ENCODE assay signal across 38 cellular contexts in genomic region chr2:73528688-73529087, GRCh38.
"Had no signal": no experiment of that assay in that cellular context is flagged by ENCODE, and none has a peak within 500 bp of the region (broad histone marks: within the 10 kb centered on the region; RNA-seq: fewer than 3 reads in every experiment).

No MANE protein-coding gene starts in this region.

- H3K4me3 ChIP-seq: ascending aorta, cardiac muscle cell had no signal

- H3K4me1 ChIP-seq: ascending aorta had no signal

- H3K27ac Mint-ChIP-seq: activated B cell treated with CpG ODN at 0.5 μM for 24 hours; activated CD4-positive, alpha-beta memory T cell treated with anti-CD3 and anti-CD28 coated beads, Interleukin-2, amount 10 ng/mL, durations not matched to agents 7 days and 5 days; activated CD4-positive, alpha-beta T cell treated with anti-CD3 and anti-CD28 coated beads for 36 hours; activated CD4-positive, alpha-beta T cell treated with anti-CD3 and anti-CD28 coated beads, Interleukin-2, amount 10 ng/mL, durations not matched to agents 7 days and 5 days; activated CD8-positive, alpha-beta memory T cell treated with anti-CD3 and anti-CD28 coated beads, Interleukin-2, amount 10 ng/mL, durations not matched to agents 7 days and 5 days; activated CD8-positive, alpha-beta T cell treated with anti-CD3 and anti-CD28 coated beads, Interleukin-2, amount 10 ng/mL, durations not matched to agents 7 days and 5 days; activated naive CD4-positive, alpha-beta T cell treated with anti-CD3 and anti-CD28 coated beads, Interleukin-2, amount 10 ng/mL, durations not matched to agents 7 days and 5 days; activated naive CD4-positive, alpha-beta T cell treated with anti-CD3 and anti-CD28 coated beads, Interleukin-2, amount 50 U/mL, for 24 hours; activated naive CD8-positive, alpha-beta T cell; activated naive CD8-positive, alpha-beta T cell treated with anti-CD3 and anti-CD28 coated beads, Interleukin-2, amount 10 ng/mL, durations not matched to agents 7 days and 5 days; activated naive CD8-positive, alpha-beta T cell treated with anti-CD3 and anti-CD28 coated beads, Interleukin-2, amount 50 U/mL, for 24 hours; activated T-cell treated with anti-CD3 and anti-CD28 coated beads, Interleukin-2, amount 50 U/mL, for 24 hours; activated T-helper 2 cell treated with anti-CD3 and anti-CD28 coated beads, Interferon-gamma antibody, Interleukin-2, Interleukin-4, amounts not matched to agents 10 μg/mL and 5 μg/mL and 100 μg/mL, durations not matched to agents 14 hours and 24 hours and 36 hours; brain; T-helper 1 cell treated with Interleukin-12 subunit alpha and Interleukin-12 subunit beta and Interleukin-4 antibody, amounts not matched to agents 30 μg/mL and 1 μg/mL, for 36 hours; T-helper 2 cell treated with Interferon-gamma antibody and Interleukin-4, amounts not matched to agents 5 μg/mL and 100 μg/mL, for 36 hours had no signal

- FAIRE-seq: bronchial epithelial cell, TTC549 had no signal

- H3K4me1 Mint-ChIP-seq: activated B cell treated with CpG ODN at 0.5 μM for 24 hours; activated CD4-positive, alpha-beta memory T cell treated with anti-CD3 and anti-CD28 coated beads, Interleukin-2, amount 10 ng/mL, durations not matched to agents 7 days and 5 days; activated CD4-positive, alpha-beta T cell treated with anti-CD3 and anti-CD28 coated beads for 36 hours; activated CD4-positive, alpha-beta T cell treated with anti-CD3 and anti-CD28 coated beads, Interleukin-2, amount 10 ng/mL, durations not matched to agents 7 days and 5 days; activated CD8-positive, alpha-beta memory T cell treated with anti-CD3 and anti-CD28 coated beads, Interleukin-2, amount 10 ng/mL, durations not matched to agents 7 days and 5 days; activated naive CD4-positive, alpha-beta T cell treated with anti-CD3 and anti-CD28 coated beads, Interleukin-2, amount 10 ng/mL, durations not matched to agents 7 days and 5 days; activated naive CD4-positive, alpha-beta T cell treated with anti-CD3 and anti-CD28 coated beads, Interleukin-2, amount 50 U/mL, for 24 hours; activated naive CD8-positive, alpha-beta T cell treated with anti-CD3 and anti-CD28 coated beads, Interleukin-2, amount 10 ng/mL, durations not matched to agents 7 days and 5 days; activated naive CD8-positive, alpha-beta T cell treated with anti-CD3 and anti-CD28 coated beads, Interleukin-2, amount 50 U/mL, for 24 hours; brain; central memory CD8-positive, alpha-beta T cell had no signal

- DNase-seq: activated B cell treated with CpG ODN at 0.5 μM for 24 hours; activated CD4-positive, alpha-beta memory T cell treated with anti-CD3 and anti-CD28 coated beads, Interleukin-2, amount 10 ng/mL, durations not matched to agents 7 days and 5 days; activated CD4-positive, alpha-beta T cell treated with anti-CD3 and anti-CD28 coated beads for 1 hour; activated CD4-positive, alpha-beta T cell treated with anti-CD3 and anti-CD28 coated beads for 36 hours; activated CD4-positive, alpha-beta T cell treated with anti-CD3 and anti-CD28 coated beads for 48 hours; activated CD4-positive, alpha-beta T cell treated with anti-CD3 and anti-CD28 coated beads, Interleukin-2, amount 10 ng/mL, durations not matched to agents 7 days and 5 days; activated CD4-positive, alpha-beta T cell treated with anti-CD3 and anti-CD28 coated beads, Interleukin-2, amount 50 U/mL, for 48 hours; activated CD8-positive, alpha-beta memory T cell treated with anti-CD3 and anti-CD28 coated beads for 24 hours; activated CD8-positive, alpha-beta memory T cell treated with anti-CD3 and anti-CD28 coated beads, Interleukin-2, amount 10 ng/mL, durations not matched to agents 7 days and 5 days; activated CD8-positive, alpha-beta memory T cell treated with anti-CD3 and anti-CD28 coated beads, Interleukin-2, amount 50 U/mL, for 48 hours; activated CD8-positive, alpha-beta T cell treated with anti-CD3 and anti-CD28 coated beads, Interleukin-2, amount 10 ng/mL, durations not matched to agents 7 days and 5 days; activated effector memory CD4-positive, alpha-beta T cell treated with Interleukin-2 at 50 U/mL for 16 hours; activated gamma-delta T cell; activated naive CD4-positive, alpha-beta T cell treated with anti-CD3 and anti-CD28 coated beads, Interleukin-2, amount 10 ng/mL, durations not matched to agents 7 days and 5 days; activated naive CD4-positive, alpha-beta T cell treated with Interleukin-2 at 50 U/mL for 16 hours; activated naive CD8-positive, alpha-beta T cell treated with anti-CD3 and anti-CD28 coated beads, Interleukin-2, amount 10 ng/mL, durations not matched to agents 7 days and 5 days; activated naive CD8-positive, alpha-beta T cell treated with anti-CD3 and anti-CD28 coated beads, Interleukin-2, amount 50 U/mL, for 24 hours; activated T-cell treated with anti-CD3 and anti-CD28 coated beads, Interleukin-2, amount 50 U/mL, for 24 hours; activated T-cell treated with anti-CD3 and anti-CD28 coated beads, Interleukin-2, amount 50 U/mL, for 48 hours; amygdala; anterior cingulate cortex; caudate nucleus; cerebellar nuclear complex; T-helper 1 cell; T-helper 2 cell; T-helper 9 cell had no signal

- H3K4me3 Mint-ChIP-seq: activated B cell treated with CpG ODN at 0.5 μM for 24 hours; activated CD4-positive, alpha-beta memory T cell treated with anti-CD3 and anti-CD28 coated beads, Interleukin-2, amount 10 ng/mL, durations not matched to agents 7 days and 5 days; activated CD4-positive, alpha-beta T cell treated with anti-CD3 and anti-CD28 coated beads for 36 hours; activated CD4-positive, alpha-beta T cell treated with anti-CD3 and anti-CD28 coated beads, Interleukin-2, amount 10 ng/mL, durations not matched to agents 7 days and 5 days; activated CD8-positive, alpha-beta memory T cell treated with anti-CD3 and anti-CD28 coated beads, Interleukin-2, amount 10 ng/mL, durations not matched to agents 7 days and 5 days; activated CD8-positive, alpha-beta T cell treated with anti-CD3 and anti-CD28 coated beads, Interleukin-2, amount 10 ng/mL, durations not matched to agents 7 days and 5 days; activated naive CD4-positive, alpha-beta T cell treated with anti-CD3 and anti-CD28 coated beads, Interleukin-2, amount 10 ng/mL, durations not matched to agents 7 days and 5 days; activated naive CD4-positive, alpha-beta T cell treated with anti-CD3 and anti-CD28 coated beads, Interleukin-2, amount 50 U/mL, for 24 hours; activated naive CD8-positive, alpha-beta T cell; activated naive CD8-positive, alpha-beta T cell treated with anti-CD3 and anti-CD28 coated beads, Interleukin-2, amount 10 ng/mL, durations not matched to agents 7 days and 5 days; activated naive CD8-positive, alpha-beta T cell treated with anti-CD3 and anti-CD28 coated beads, Interleukin-2, amount 50 U/mL, for 24 hours; activated T-cell treated with anti-CD3 and anti-CD28 coated beads, Interleukin-2, amount 50 U/mL, for 24 hours; brain; central memory CD8-positive, alpha-beta T cell; T-helper 1 cell treated with Interleukin-12 subunit alpha and Interleukin-12 subunit beta and Interleukin-4 antibody, amounts not matched to agents 30 μg/mL and 1 μg/mL, for 36 hours; T-helper 2 cell treated with Interferon-gamma antibody and Interleukin-4, amounts not matched to agents 5 μg/mL and 100 μg/mL, for 36 hours had no signal

- H3K27me3 Mint-ChIP-seq: activated B cell treated with CpG ODN at 0.5 μM for 24 hours; activated CD4-positive, alpha-beta memory T cell treated with anti-CD3 and anti-CD28 coated beads, Interleukin-2, amount 10 ng/mL, durations not matched to agents 7 days and 5 days; activated CD4-positive, alpha-beta T cell treated with anti-CD3 and anti-CD28 coated beads for 36 hours; activated CD4-positive, alpha-beta T cell treated with anti-CD3 and anti-CD28 coated beads, Interleukin-2, amount 10 ng/mL, durations not matched to agents 7 days and 5 days; activated CD8-positive, alpha-beta memory T cell treated with anti-CD3 and anti-CD28 coated beads, Interleukin-2, amount 10 ng/mL, durations not matched to agents 7 days and 5 days; activated naive CD4-positive, alpha-beta T cell treated with anti-CD3 and anti-CD28 coated beads, Interleukin-2, amount 10 ng/mL, durations not matched to agents 7 days and 5 days; activated naive CD4-positive, alpha-beta T cell treated with anti-CD3 and anti-CD28 coated beads, Interleukin-2, amount 50 U/mL, for 24 hours; activated naive CD8-positive, alpha-beta T cell; activated naive CD8-positive, alpha-beta T cell treated with anti-CD3 and anti-CD28 coated beads, Interleukin-2, amount 10 ng/mL, durations not matched to agents 7 days and 5 days; activated naive CD8-positive, alpha-beta T cell treated with anti-CD3 and anti-CD28 coated beads, Interleukin-2, amount 50 U/mL, for 24 hours; activated T-cell treated with anti-CD3 and anti-CD28 coated beads, Interleukin-2, amount 50 U/mL, for 24 hours; central memory CD8-positive, alpha-beta T cell had no signal

- ATAC-seq: activated CD4-positive, alpha-beta T cell treated with anti-CD3 and anti-CD28 coated beads for 36 hours; activated CD8-positive, alpha-beta memory T cell treated with anti-CD3 and anti-CD28 coated beads, Interleukin-2, amount 10 ng/mL, durations not matched to agents 7 days and 5 days; activated CD8-positive, alpha-beta T cell treated with anti-CD3 and anti-CD28 coated beads, Interleukin-2, amount 10 ng/mL, durations not matched to agents 7 days and 5 days; activated naive CD8-positive, alpha-beta T cell treated with anti-CD3 and anti-CD28 coated beads, Interleukin-2, amount 50 U/mL, for 24 hours had no signal

- H3K27me3 ChIP-seq: ascending aorta, cardiac muscle cell had no signal

- H3K27ac ChIP-seq: ascending aorta, cardiac muscle cell, VCaP had no signal
